8 cellular contexts compared by ENCODE assay signal in the genomic region with DNA sequence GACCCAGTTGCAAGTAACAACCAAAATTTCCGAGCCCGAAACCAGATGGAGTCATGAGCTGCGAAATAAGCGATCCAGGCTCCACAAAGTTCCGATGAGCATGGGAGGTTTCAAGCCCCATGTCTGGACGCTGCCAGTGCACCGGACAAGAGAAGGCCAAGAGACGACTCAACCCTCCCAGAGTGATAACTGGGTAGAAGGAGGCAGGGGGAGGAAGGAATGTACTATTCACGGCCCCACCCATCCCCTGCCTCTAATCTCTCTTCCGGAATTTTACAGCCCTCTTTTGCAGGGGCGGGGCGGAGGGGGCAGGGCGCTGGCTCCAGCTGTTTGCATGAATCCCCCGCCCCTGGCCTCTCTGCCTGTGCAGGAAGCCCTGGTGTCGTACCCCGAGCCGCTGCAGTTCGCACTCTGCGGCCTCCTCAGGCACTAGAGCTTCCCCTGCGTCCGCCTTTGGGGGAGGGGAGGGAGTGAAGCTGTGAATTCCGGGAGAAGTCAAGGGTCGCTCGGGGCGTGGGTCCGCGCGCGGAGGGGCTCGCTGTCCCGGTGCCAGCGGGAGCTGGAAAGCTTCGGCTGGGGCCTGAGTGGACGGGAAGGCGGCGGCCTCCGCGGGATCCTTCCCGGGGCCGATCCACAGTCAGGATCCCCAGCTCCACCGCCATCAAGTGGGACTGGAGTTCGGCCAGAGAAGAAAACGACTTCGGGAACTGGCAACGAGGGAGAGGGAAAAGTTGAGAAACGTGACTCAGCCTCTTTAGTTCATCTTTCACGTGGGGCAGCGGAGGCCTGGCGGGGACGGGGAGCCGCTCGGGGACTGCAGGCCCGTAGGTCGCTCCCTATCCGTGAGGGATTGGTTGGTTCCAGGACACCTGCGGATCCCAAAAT. TPM values are rescaled to one million over a fixed set of nuclear protein-coding genes. Genes with fewer than 3 reads are reported as not detected.
DNase-seq lines count a peak whose midpoint lies in the region; ATAC-seq and TF ChIP-seq lines count a peak whose summit lies in the region.

No MANE protein-coding gene starts in this region.

- H2AFZ ChIP-seq in ACC112 (ENCODE audit: low read length, unreplicated experiment): peak overlapping the region; percentile 72

- in situ Hi-C loops in astrocyte of the cerebellum (cut with HindIII; ENCODE audit: low sequenced_read_pairs): no loop called here

- ATAC-seq in GM19035 (IDR thresholded peaks at IDR 0.05; ENCODE audit: unreplicated experiment) (peak; percentile 58), HG03432 (IDR thresholded peaks at IDR 0.05; ENCODE audit: unreplicated experiment) (peak; percentile 67)

- no peak for TF ChIP-seq CTCF in astrocyte of the cerebellum (IDR thresholded peaks at IDR 0.05; ENCODE audit: low read depth, low read length, missing control alignments)

- H3K36me3 ChIP-seq in ACC112 (ENCODE audit: insufficient read depth, low read length) (no peaks in the 10 kb centered on the region), iPS-15b (ENCODE audit: control insufficient read depth, insufficient read depth, low read length) (no peaks in the 10 kb centered on the region), skeletal muscle satellite cell (ENCODE audit: insufficient read depth, low read length) (no peaks in the 10 kb centered on the region)

- H3K4me1 ChIP-seq in ACC112 (ENCODE audit: control insufficient read depth, insufficient read depth, low read length, unreplicated experiment) (peaks cover 51% of the 10 kb centered on the region), iPS-15b (ENCODE audit: control insufficient read depth, insufficient read depth, low read length) (peaks cover 16% of the 10 kb centered on the region), skeletal muscle satellite cell (ENCODE audit: control insufficient read depth, insufficient read depth, low read length) (peaks cover 40% of the 10 kb centered on the region)

- H3K9me3 ChIP-seq in iPS-15b (ENCODE audit: control insufficient read depth, insufficient read depth, low read length) (no peaks in the 10 kb centered on the region), skeletal muscle satellite cell (replicated peaks; ENCODE audit: low read length) (no peaks in the 10 kb centered on the region)

- DNase-seq in T-helper 2 cell: peak; percentile 57 to 97 (median 68)
- DNase-seq in astrocyte of the cerebellum (ENCODE audit: low read depth): peak; percentile 38
- no peak for DNase-seq in NCI-H2081 (lab: John Stamatoyannopoulos, UW)

- peak overlapping the region; percentile 79 for H3K4me3 ChIP-seq in ACC112 (ENCODE audit: low read depth, low read length)
- H3K4me3 ChIP-seq in astrocyte of the cerebellum (ENCODE audit: low read depth, low read length): peak overlapping the region; percentile 10
- peak overlapping the region; percentile 67 for H3K4me3 ChIP-seq in iPS-15b (ENCODE audit: low read depth, low read length)
- H3K4me3 ChIP-seq in skeletal muscle satellite cell (ENCODE audit: low read length): peak overlapping the region; percentile 65

- peak overlapping the region; percentile 76 for H3K9ac ChIP-seq in iPS-15b (ENCODE audit: low read depth, low read length)
- peak overlapping the region; percentile 89 for H3K9ac ChIP-seq in skeletal muscle satellite cell (ENCODE audit: low read depth, low read length)

- H3K27ac ChIP-seq in ACC112 (ENCODE audit: low read depth, low read length): peak overlapping the region; percentile 98

- peak overlapping the region; percentile 87 for H3K4me2 ChIP-seq in skeletal muscle satellite cell (ENCODE audit: low read length)

- H3K27me3 ChIP-seq in ACC112 (ENCODE audit: insufficient read depth, low read length) (no peaks in the 10 kb centered on the region), iPS-15b (ENCODE audit: control insufficient read depth, insufficient read depth, low read length) (peaks cover 4% of the 10 kb centered on the region), skeletal muscle satellite cell (ENCODE audit: control insufficient read depth, insufficient read depth, low read length) (no peaks in the 10 kb centered on the region)

- H3K79me2 ChIP-seq in ACC112 (ENCODE audit: control insufficient read depth, insufficient read depth, low read length, unreplicated experiment): no peaks in the 10 kb centered on the region

RNA-seq across cellular contexts. Expression of gene PTP4A2, which starts 6.3 kb away (rescaled TPM):
- total RNA-seq in skeletal muscle satellite cell (2012; rRNA removed): 413 and 440 TPM in 2 replicates

Comparison
In these comparisons a context has a peak if more than half of its experiments do, and no peak if none do; other contexts are left out.
1. H3K4me3 ChIP-seq: peak in every context shown above with its lines; median percentile 79 in ACC112; 67 in iPS-15b; 65 in skeletal muscle satellite cell; 10 in astrocyte of the cerebellum.
2. DNase-seq: peak in T-helper 2 cell (5 of 5) and astrocyte of the cerebellum (single experiment); none in NCI-H2081 (0 of 2).